Comparison of ENCODE assay signal across 25 cellular contexts in genomic region chr13:55661505-55661904, GRCh38.
"Had no signal": no experiment of that assay in that cellular context is flagged by ENCODE, and none has a peak within 500 bp of the region (broad histone marks: within the 10 kb centered on the region; RNA-seq: fewer than 3 reads in every experiment).

No MANE protein-coding gene starts in this region.

- H3K4me1 ChIP-seq: esophagus muscularis mucosa, foreskin keratinocyte, gastroesophageal sphincter, heart left ventricle, parathyroid adenoma, right lobe of liver, suprapubic skin, transverse colon, upper lobe of right lung, uterus had no signal

- H3K36me3 ChIP-seq: esophagus muscularis mucosa, gastroesophageal sphincter, heart left ventricle, right lobe of liver, suprapubic skin, transverse colon, upper lobe of right lung, uterus had no signal

- FAIRE-seq: kidney, small intestine had no signal

- H3K4me3 ChIP-seq: dorsolateral prefrontal cortex, esophagus muscularis mucosa, gastroesophageal sphincter, heart left ventricle, hepatocyte, lung, mucosa of descending colon, right lobe of liver, suprapubic skin, transverse colon, upper lobe of right lung, uterus had no signal

- H3K27ac ChIP-seq: dorsolateral prefrontal cortex, esophagus muscularis mucosa, foreskin keratinocyte, gastroesophageal sphincter, heart left ventricle, hepatocyte, parathyroid adenoma, right lobe of liver, suprapubic skin, transverse colon, upper lobe of right lung, uterus had no signal

- H2AFZ ChIP-seq: hepatocyte, parathyroid adenoma had no signal

- H3K27me3 ChIP-seq: dorsolateral prefrontal cortex, esophagus muscularis mucosa, foreskin keratinocyte, gastroesophageal sphincter, heart left ventricle, hepatocyte, right lobe of liver, suprapubic skin, transverse colon, upper lobe of right lung, uterus had no signal

- H3K79me2 ChIP-seq: hepatocyte, parathyroid adenoma had no signal

- ATAC-seq: foreskin keratinocyte; gastroesophageal sphincter; heart left ventricle; left lobe of liver; mucosa of descending colon; natural killer cell treated with Interleukin-12 subunit alpha and Interleukin-12 subunit beta and Interleukin-15 and Interleukin-18, amount 100 ng/mL, for 72 hours; right lobe of liver; stimulated activated naive CD8-positive, alpha-beta T cell treated with anti-CD3 and anti-CD28 coated beads, Interleukin-15, amount 100 ng/mL, for 72 hours; upper lobe of right lung had no signal

- H3K9me3 ChIP-seq: esophagus muscularis mucosa, gastroesophageal sphincter, right lobe of liver, suprapubic skin, transverse colon, upper lobe of right lung, uterus had no signal

- H3K9ac ChIP-seq: parathyroid adenoma had no signal

- H3K4me2 ChIP-seq: hepatocyte had no signal

- DNase-seq: cortex of kidney; dorsolateral prefrontal cortex; effector CD4-positive, alpha-beta T cell; foreskin keratinocyte; heart left ventricle; kidney; mucosa of descending colon; naive B cell; right lobe of liver; small intestine; stimulated activated CD4-positive, alpha-beta T cell treated with anti-CD3 and anti-CD28 coated beads, Interleukin-15, amount 100 ng/mL, for 24 hours; stimulated activated CD4-positive, alpha-beta T cell treated with anti-CD3 and anti-CD28 coated beads, Interleukin-2, amount 100 ng/mL, for 48 hours; stimulated activated naive CD4-positive, alpha-beta T cell; stimulated activated naive CD8-positive, alpha-beta T cell treated with anti-CD3 and anti-CD28 coated beads, Interleukin-15, amount 100 ng/mL, for 72 hours; transverse colon; upper lobe of right lung; uterus had no signal
